Comparison of ENCODE assay signal across 18 cellular contexts in the genomic region with DNA sequence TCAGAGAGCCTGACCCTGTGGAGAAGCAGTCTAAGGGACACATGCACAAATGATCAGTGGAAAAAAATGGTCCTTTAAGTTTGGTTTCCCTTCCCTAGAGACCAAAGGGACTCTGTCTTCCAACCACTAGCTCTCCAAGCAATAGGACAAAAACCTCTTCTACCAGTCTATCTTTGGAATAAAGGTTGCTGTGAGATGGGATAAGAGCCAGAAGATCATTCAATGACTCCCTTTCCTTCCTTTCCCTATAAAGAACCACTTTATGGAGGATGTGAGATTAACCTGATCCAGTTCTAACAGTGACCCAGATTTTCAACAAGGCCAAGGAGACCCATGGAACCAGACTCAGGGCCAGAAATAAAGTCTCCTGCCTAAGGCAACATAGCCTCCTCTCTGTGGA.
A peak's percentile ranks its signal among the peaks of the same experiment; 100 is the strongest.
DNase-seq lines count a peak whose midpoint lies in the region; ATAC-seq and TF ChIP-seq lines count a peak whose summit lies in the region.
"Had no signal": no experiment of that assay in that cellular context is flagged by ENCODE, and none has a peak within 500 bp of the region (broad histone marks: within the 10 kb centered on the region; RNA-seq: fewer than 3 reads in every experiment).

No MANE protein-coding gene starts in this region.

- no peaks in the 10 kb centered on the region for H3K9me3 Mint-ChIP-seq in activated T-helper 17 cell treated with anti-CD3 and anti-CD28 coated beads, Interleukin-2, amount 50 U/mL, for 72 hours
- H3K9me3 Mint-ChIP-seq in memory B cell (no peaks in the 10 kb centered on the region), WTC11 (peaks cover 5% of the 10 kb centered on the region)

- H3K27me3 ChIP-seq in cardiac muscle cell = no peaks in the 10 kb centered on the region
- H3K27me3 ChIP-seq in right atrium auricular region = no peaks in the 10 kb centered on the region
- H3K27me3 ChIP-seq in testis = no peaks in the 10 kb centered on the region
- H3K27me3 ChIP-seq: esophagus muscularis mucosa, MG63 had no signal

- TF ChIP-seq CTCF in cardiac muscle cell (IDR thresholded peaks at IDR 0.05; ENCODE audit: low read depth, low read length) (no peak), right atrium auricular region (IDR thresholded peaks at IDR 0.05) (no peak), testis (IDR thresholded peaks at IDR 0.05) (no peak), WTC11 (IDR thresholded peaks at IDR 0.05) (no peak)

- CTCF ChIA-PET in WTC11 (lab: Charles Lee) = interaction anchor here (1.3 kb wide), 1 partner anchor 274 kb away, joined by 5 read pairs; no protein-coding TSS in a partner anchor

- POLR2A ChIA-PET in WTC11 (lab: Charles Lee) = no interaction called here

- no peaks in the 10 kb centered on the region for H3K9me3 ChIP-seq in cardiac muscle cell (ENCODE audit: low read depth)
- no peaks in the 10 kb centered on the region for H3K9me3 ChIP-seq in right atrium auricular region
- H3K9me3 ChIP-seq in testis = no peaks in the 10 kb centered on the region
- H3K9me3 ChIP-seq: esophagus muscularis mucosa, MG63 had no signal

- no peak for ATAC-seq in activated T-helper 17 cell treated with anti-CD3 and anti-CD28 coated beads, Interleukin-2, amount 50 U/mL, for 72 hours (replicated peaks)
- no peak for ATAC-seq in memory B cell (ENCODE audit: low read depth)
- ATAC-seq in HG03439 (IDR thresholded peaks at IDR 0.05; ENCODE audit: unreplicated experiment) = no peak
- no peak for ATAC-seq in WTC11
- ATAC-seq: activated CD4-positive, alpha-beta T cell treated with anti-CD3 and anti-CD28 coated beads for 36 hours; left lobe of liver had no signal

- DNase-seq in cardiac muscle cell (ENCODE audit: low read depth in 1 of 2, low spot score in 1 of 2) (no peak), right atrium auricular region (ENCODE audit: low spot score) (no peak), memory B cell (ENCODE audit: low spot score in 2 of 2) (no peak), testis (no peak), NCI-H2107 treated with DMSO at 0.1 percent for 48 hours (lab: John Stamatoyannopoulos, UW; ENCODE audit: unreplicated experiment) (no peak), WTC11 (ENCODE audit: low spot score) (no peak)
- DNase-seq: activated CD4-positive, alpha-beta T cell treated with anti-CD3 and anti-CD28 coated beads for 36 hours; DMS53; MG63; stimulated activated CD8-positive, alpha-beta memory T cell treated with anti-CD3 and anti-CD28 coated beads, Interleukin-4, amount 100 ng/mL, for 48 hours; substantia nigra; SW 1271 had no signal

- H3K4me1 Mint-ChIP-seq in activated T-helper 17 cell treated with anti-CD3 and anti-CD28 coated beads, Interleukin-2, amount 50 U/mL, for 72 hours = peaks cover 5% of the 10 kb centered on the region
- H3K4me1 Mint-ChIP-seq in memory B cell (peaks cover 3% of the 10 kb centered on the region), WTC11 (peaks cover 9% of the 10 kb centered on the region)

- no peaks in the 10 kb centered on the region for H3K27me3 Mint-ChIP-seq in activated T-helper 17 cell treated with anti-CD3 and anti-CD28 coated beads, Interleukin-2, amount 50 U/mL, for 72 hours
- H3K27me3 Mint-ChIP-seq in memory B cell (no peaks in the 10 kb centered on the region), WTC11 (ENCODE audit: low read depth) (no peaks in the 10 kb centered on the region)
- H3K27me3 Mint-ChIP-seq: activated CD4-positive, alpha-beta T cell treated with anti-CD3 and anti-CD28 coated beads for 36 hours had no signal

- no peak for TF ChIP-seq POLR2A in testis (IDR thresholded peaks at IDR 0.05)

- H3K36me3 Mint-ChIP-seq in activated T-helper 17 cell treated with anti-CD3 and anti-CD28 coated beads, Interleukin-2, amount 50 U/mL, for 72 hours (ENCODE audit: low read depth) = peaks cover 40% of the 10 kb centered on the region
- peaks cover 8% of the 10 kb centered on the region for H3K36me3 Mint-ChIP-seq in memory B cell
- H3K36me3 Mint-ChIP-seq in WTC11 = peaks cover 24% of the 10 kb centered on the region

- peaks cover 6% of the 10 kb centered on the region for H3K36me3 ChIP-seq in cardiac muscle cell
- H3K36me3 ChIP-seq in right atrium auricular region = peaks cover 33% of the 10 kb centered on the region
- no peaks in the 10 kb centered on the region for H3K36me3 ChIP-seq in testis (ENCODE audit: low read depth, missing control alignments)

- H3K4me3 Mint-ChIP-seq in activated T-helper 17 cell treated with anti-CD3 and anti-CD28 coated beads, Interleukin-2, amount 50 U/mL, for 72 hours = no peak overlapping the region
- H3K4me3 Mint-ChIP-seq in memory B cell (no peak overlapping the region), WTC11 (no peak overlapping the region)
- H3K4me3 Mint-ChIP-seq: activated CD4-positive, alpha-beta T cell treated with anti-CD3 and anti-CD28 coated beads for 36 hours had no signal

- H3K4me3 ChIP-seq in cardiac muscle cell (no peak overlapping the region), right atrium auricular region (no peak overlapping the region), testis (no peak overlapping the region)
- H3K4me3 ChIP-seq: esophagus muscularis mucosa, GM23248, MG63 had no signal

- peak overlapping the region; percentile 57 for H3K27ac Mint-ChIP-seq in activated T-helper 17 cell treated with anti-CD3 and anti-CD28 coated beads, Interleukin-2, amount 50 U/mL, for 72 hours
- peak overlapping the region; percentile 80 for H3K27ac Mint-ChIP-seq in memory B cell
- no peak overlapping the region for H3K27ac Mint-ChIP-seq in WTC11
- H3K27ac Mint-ChIP-seq: activated CD4-positive, alpha-beta T cell treated with anti-CD3 and anti-CD28 coated beads for 36 hours had no signal

- H3K27ac ChIP-seq in cardiac muscle cell (peak overlapping the region; percentile 43), right atrium auricular region (peak overlapping the region in 1 of 2 donors; percentile 26), testis (peak overlapping the region; percentile 47 to 62)
- H3K27ac ChIP-seq: C4-2B, GM23248 had no signal

- intact Hi-C loops in testis (cut with DNase I; ENCODE audit: low total_unique reads) = no loop called here

- H3K4me1 ChIP-seq in cardiac muscle cell (ENCODE audit: low read depth) (no peaks in the 10 kb centered on the region), right atrium auricular region (peaks cover 0 to 31% of the 10 kb centered on the region in 2 donors), testis (peaks cover 25% of the 10 kb centered on the region)

TF ChIP-seq in WTC11, 78 proteins besides CTCF, POLR2A, EP300 and RAD21 (continues in another document):
- TF ChIP-seq SOX15 (CRISPR knock-in tag; IDR thresholded peaks at IDR 0.05) (no peak), SMAD3 (CRISPR knock-in tag; IDR thresholded peaks at IDR 0.05; ENCODE audit: borderline replicate concordance) (no peak), ARID4B (CRISPR knock-in tag; IDR thresholded peaks at IDR 0.05; ENCODE audit: borderline replicate concordance) (no peak), HMGA2 (CRISPR knock-in tag; IDR thresholded peaks at IDR 0.05) (no peak)
- TF ChIP-seq, protein P1, sequence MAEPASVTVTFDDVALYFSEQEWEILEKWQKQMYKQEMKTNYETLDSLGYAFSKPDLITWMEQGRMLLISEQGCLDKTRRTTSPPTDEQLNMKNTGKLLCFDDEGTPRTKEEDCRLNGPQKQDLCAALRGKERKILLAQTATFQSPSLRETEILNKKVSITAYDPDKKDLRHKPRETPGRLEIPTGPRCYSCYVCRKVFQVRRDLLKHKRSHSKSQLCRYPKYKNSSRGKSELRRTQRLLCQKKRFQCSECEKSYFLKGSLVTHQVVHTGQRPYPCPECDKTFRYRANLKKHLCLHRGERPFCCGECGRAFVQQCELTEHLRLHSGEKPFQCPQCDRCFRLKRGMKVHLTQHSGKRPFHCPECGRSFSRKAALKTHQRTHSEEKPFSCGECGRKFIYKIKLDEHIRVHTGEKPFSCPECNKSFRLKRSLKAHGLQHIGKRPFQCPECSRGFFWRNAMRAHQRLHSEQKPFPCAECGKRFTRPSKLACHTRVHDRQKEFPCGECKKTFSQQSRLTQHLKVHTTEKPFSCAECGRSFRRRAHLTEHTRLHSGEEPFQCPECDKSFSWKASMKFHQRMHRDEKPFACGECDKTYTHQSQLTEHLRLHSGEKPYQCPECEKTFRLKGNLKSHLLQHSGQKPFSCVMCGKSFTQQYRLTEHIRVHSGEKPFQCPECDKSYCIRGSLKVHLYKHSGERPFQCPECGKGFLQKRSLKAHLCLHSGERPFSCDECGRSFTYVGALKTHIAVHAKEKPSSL (CRISPR knock-in tag; conservative IDR thresholded peaks at IDR 0.05) = no peak
